ENCODE assay signal across 1 cellular context in the genomic region with DNA sequence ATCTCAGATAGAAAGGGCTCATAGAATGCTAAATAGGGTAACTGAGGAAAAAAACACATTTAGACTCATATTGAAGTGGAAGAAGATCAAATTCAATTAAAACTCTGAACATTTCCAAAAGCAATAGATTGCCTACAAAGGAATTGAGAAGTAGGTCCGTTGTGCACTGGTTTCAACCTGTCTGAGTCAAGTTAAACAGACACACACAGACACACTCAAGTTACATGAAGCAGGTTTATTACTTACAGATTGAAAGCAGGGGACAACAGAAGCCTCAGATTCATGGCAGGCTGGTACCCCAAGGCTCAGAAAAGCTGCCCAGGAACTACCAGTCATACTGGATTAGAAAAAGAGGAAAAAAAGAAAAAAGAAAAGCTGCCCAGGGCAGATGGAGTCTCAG.
TF ChIP-seq lines count a peak whose summit lies in the region.

No MANE protein-coding gene starts in this region.

TF ChIP-seq in GM23338, 12 proteins besides CTCF, POLR2A, EP300 and RAD21 (continued from another document):
- TF ChIP-seq JUNB (IDR thresholded peaks at IDR 0.05; ENCODE audit: unreplicated experiment): no peak
